ENCODE assay signal across 27 cellular contexts in genomic region chr1:185305419-185305818, GRCh38. TPM values are rescaled to one million over a fixed set of nuclear protein-coding genes. Genes with fewer than 3 reads are reported as not detected.
DNase-seq lines count a peak whose midpoint lies in the region; ATAC-seq, FAIRE-seq and TF ChIP-seq lines count a peak whose summit lies in the region.
"Had no signal": no experiment of that assay in that cellular context is flagged by ENCODE, and none has a peak within 500 bp of the region (broad histone marks: within the 10 kb centered on the region; RNA-seq: fewer than 3 reads in every experiment).

No MANE protein-coding gene starts in this region.

- no peak for TF ChIP-seq POLR2A in H54 (IDR thresholded peaks at IDR 0.05; ENCODE audit: low read depth, low read length)

- H3K4me3 Mint-ChIP-seq in activated CD4-positive, alpha-beta T cell treated with anti-CD3 and anti-CD28 coated beads, Interleukin-2, amount 10 ng/mL, durations not matched to agents 24 days and 14 days = no peak overlapping the region
- no peak overlapping the region for H3K4me3 Mint-ChIP-seq in effector memory CD8-positive, alpha-beta T cell
- H3K4me3 Mint-ChIP-seq in neural crest cell (no peak overlapping the region), glutamatergic neuron (ENCODE audit: unreplicated experiment) (no peak overlapping the region)
- H3K4me3 Mint-ChIP-seq: activated CD4-positive, alpha-beta T cell treated with anti-CD3 and anti-CD28 coated beads for 36 hours; H9; mesothelial cell of epicardium; naive B cell had no signal

- peak; percentile 16 for ATAC-seq in effector memory CD8-positive, alpha-beta T cell (replicated peaks)
- ATAC-seq: activated CD4-positive, alpha-beta T cell treated with anti-CD3 and anti-CD28 coated beads for 36 hours had no signal

- no peaks in the 10 kb centered on the region for H3K27me3 Mint-ChIP-seq in activated CD4-positive, alpha-beta T cell treated with anti-CD3 and anti-CD28 coated beads, Interleukin-2, amount 10 ng/mL, durations not matched to agents 24 days and 14 days
- no peaks in the 10 kb centered on the region for H3K27me3 Mint-ChIP-seq in effector memory CD8-positive, alpha-beta T cell
- no peaks in the 10 kb centered on the region for H3K27me3 Mint-ChIP-seq in neural crest cell (ENCODE audit: low read depth)
- H3K27me3 Mint-ChIP-seq in glutamatergic neuron (ENCODE audit: unreplicated experiment) = no peaks in the 10 kb centered on the region
- H3K27me3 Mint-ChIP-seq: activated CD4-positive, alpha-beta T cell treated with anti-CD3 and anti-CD28 coated beads for 36 hours; naive B cell had no signal

- no peak for DNase-seq in activated CD4-positive, alpha-beta T cell treated with anti-CD3 and anti-CD28 coated beads, Interleukin-2, amount 10 ng/mL, durations not matched to agents 24 days and 14 days
- no peak for DNase-seq in activated CD4-positive, alpha-beta T cell treated with anti-CD3 and anti-CD28 coated beads, Interleukin-2, amount 50 U/mL, for 48 hours
- no peak for DNase-seq in H54 (ENCODE audit: insufficient read length, low spot score)
- no peak for DNase-seq in effector memory CD8-positive, alpha-beta T cell
- no peak for DNase-seq in neural crest cell (ENCODE audit: low read depth, low spot score)
- DNase-seq in glutamatergic neuron = no peak
- DNase-seq in NCI-H1417 (lab: John Stamatoyannopoulos, UW) = no peak
- DNase-seq in activated naive CD4-positive, alpha-beta T cell (lab: John Stamatoyannopoulos, UW) = no peak
- DNase-seq: activated CD4-positive, alpha-beta T cell treated with anti-CD3 and anti-CD28 coated beads for 36 hours; activated effector memory CD4-positive, alpha-beta T cell treated with Interleukin-2 at 50 U/mL for 16 hours; CD4-positive, CD25-positive, alpha-beta regulatory T cell; cerebellar nuclear complex; H9; hypothalamus; IMR-90; left ventricle myocardium inferior; naive B cell; NCI-H1092; NCI-H2029; NCI-H2227 treated with DMSO at 0.1 percent for 48 hours; NCI-H526 treated with DMSO at 0.1 percent for 48 hours; retina; RPMI8226; tibial artery had no signal

- H3K4me1 Mint-ChIP-seq in activated CD4-positive, alpha-beta T cell treated with anti-CD3 and anti-CD28 coated beads, Interleukin-2, amount 10 ng/mL, durations not matched to agents 24 days and 14 days = peaks cover 16% of the 10 kb centered on the region
- H3K4me1 Mint-ChIP-seq in effector memory CD8-positive, alpha-beta T cell (ENCODE audit: low read depth in 2 of 2) = peaks cover 7 to 9% of the 10 kb centered on the region in 2 donors
- H3K4me1 Mint-ChIP-seq in neural crest cell (no peaks in the 10 kb centered on the region), glutamatergic neuron (ENCODE audit: low read depth, unreplicated experiment) (no peaks in the 10 kb centered on the region)
- H3K4me1 Mint-ChIP-seq: H9 had no signal

- peak; percentile 53 for FAIRE-seq in H54 (lab: Jason Lieb, UNC)
- FAIRE-seq: A204.1, endothelial cell of umbilical vein had no signal

- peak overlapping the region; percentile 28 for H3K27ac Mint-ChIP-seq in activated CD4-positive, alpha-beta T cell treated with anti-CD3 and anti-CD28 coated beads, Interleukin-2, amount 10 ng/mL, durations not matched to agents 24 days and 14 days
- peak overlapping the region in 1 of 2 donors; percentile 51 for H3K27ac Mint-ChIP-seq in effector memory CD8-positive, alpha-beta T cell
- H3K27ac Mint-ChIP-seq in neural crest cell (ENCODE audit: unreplicated experiment) = peak overlapping the region; percentile 63
- no peak overlapping the region for H3K27ac Mint-ChIP-seq in glutamatergic neuron (ENCODE audit: unreplicated experiment)
- H3K27ac Mint-ChIP-seq: activated CD4-positive, alpha-beta T cell treated with anti-CD3 and anti-CD28 coated beads for 36 hours; H9; mesothelial cell of epicardium had no signal

- TF ChIP-seq CTCF in neural crest cell (conservative IDR thresholded peaks at IDR 0.05) (no peak), glutamatergic neuron (IDR thresholded peaks at IDR 0.05; ENCODE audit: partially characterized antibody, unreplicated experiment) (no peak)

- H3K9me3 Mint-ChIP-seq in activated CD4-positive, alpha-beta T cell treated with anti-CD3 and anti-CD28 coated beads, Interleukin-2, amount 10 ng/mL, durations not matched to agents 24 days and 14 days = no peaks in the 10 kb centered on the region
- no peaks in the 10 kb centered on the region for H3K9me3 Mint-ChIP-seq in effector memory CD8-positive, alpha-beta T cell
- no peaks in the 10 kb centered on the region for H3K9me3 Mint-ChIP-seq in neural crest cell
- peaks cover 2% of the 10 kb centered on the region for H3K9me3 Mint-ChIP-seq in glutamatergic neuron (ENCODE audit: unreplicated experiment)
- H3K9me3 Mint-ChIP-seq: CD4-positive, CD25-positive, alpha-beta regulatory T cell; H9; mesothelial cell of epicardium; naive B cell had no signal

- peaks cover 75% of the 10 kb centered on the region for H3K36me3 Mint-ChIP-seq in activated CD4-positive, alpha-beta T cell treated with anti-CD3 and anti-CD28 coated beads, Interleukin-2, amount 10 ng/mL, durations not matched to agents 24 days and 14 days (ENCODE audit: low read depth)
- H3K36me3 Mint-ChIP-seq in effector memory CD8-positive, alpha-beta T cell (ENCODE audit: insufficient read depth) = peaks cover 98% of the 10 kb centered on the region
- H3K36me3 Mint-ChIP-seq in neural crest cell (ENCODE audit: low read depth) = peaks cover 32% of the 10 kb centered on the region
- H3K36me3 Mint-ChIP-seq in glutamatergic neuron (ENCODE audit: unreplicated experiment) = no peaks in the 10 kb centered on the region

- intact Hi-C loops in activated CD4-positive, alpha-beta T cell treated with anti-CD3 and anti-CD28 coated beads, Interleukin-2, amount 10 ng/mL, durations not matched to agents 24 days and 14 days (cut with micrococcal nuclease) = no loop called here

RNA-seq across cellular contexts. Expression of gene IVNS1ABP, which starts 11.6 kb away (rescaled TPM):
- total RNA-seq in activated CD4-positive, alpha-beta T cell treated with anti-CD3 and anti-CD28 coated beads, Interleukin-2, amount 10 ng/mL, durations not matched to agents 24 days and 14 days = 186 and 187 TPM in 2 replicates
- total RNA-seq in neural crest cell = 125 and 126 TPM in 2 replicates
- 93.2 TPM for total RNA-seq in glutamatergic neuron (ENCODE audit: unreplicated experiment)
